ENCODE assay signal across 8 cellular contexts in genomic region chr17:68020791-68021190, GRCh38. TPM values are rescaled to one million over a fixed set of nuclear protein-coding genes. Genes with fewer than 3 reads are reported as not detected.
A peak's percentile ranks its signal among the peaks of the same experiment; 100 is the strongest.
DNase-seq lines count a peak whose midpoint lies in the region; ATAC-seq, FAIRE-seq and TF ChIP-seq lines count a peak whose summit lies in the region.
"Not testable (repeated sequence)": the region's sequence is repeated elsewhere in the genome, so short reads cannot be mapped to it uniquely, and the experiment has no call there.

No MANE protein-coding gene starts in this region.

- peaks cover 18% of the 10 kb centered on the region for H3K36me3 Mint-ChIP-seq in Caco-2 (ENCODE audit: insufficient read depth, unreplicated experiment)
- not testable (repeated sequence) for H3K36me3 Mint-ChIP-seq in astrocyte (ENCODE audit: low read depth, unreplicated experiment)

- peak overlapping the region; percentile 83 for H3K9ac ChIP-seq in astrocyte (ENCODE audit: low read length)

- not testable (repeated sequence) for H3K27me3 Mint-ChIP-seq in Caco-2 (ENCODE audit: insufficient read depth, unreplicated experiment); astrocyte (ENCODE audit: low read depth, unreplicated experiment)

- not testable (repeated sequence) for H3K36me3 ChIP-seq in Caco-2 (ENCODE audit: control insufficient read depth, insufficient read depth, low read length); astrocyte (ENCODE audit: insufficient read depth, low read length); right lobe of liver; ovary; thoracic aorta

- H3K4me3 Mint-ChIP-seq in Caco-2 (ENCODE audit: unreplicated experiment) (peak overlapping the region; percentile 92), astrocyte (ENCODE audit: unreplicated experiment) (peak overlapping the region; percentile 88)

- H4K20me1 ChIP-seq in astrocyte (ENCODE audit: insufficient read depth, low read length) = not testable (repeated sequence)

- DNase-seq in Caco-2; LNCaP clone FGC (ENCODE audit: low read depth); astrocyte (ENCODE audit: low read depth); epithelial cell of esophagus (ENCODE audit: low read depth); right lobe of liver; ovary; thoracic aorta (ENCODE audit: low spot score): not testable (repeated sequence)

- H3K27ac Mint-ChIP-seq in Caco-2 (ENCODE audit: unreplicated experiment) (peak overlapping the region; percentile 96), astrocyte (ENCODE audit: unreplicated experiment) (peak overlapping the region; percentile 20)

- not testable (repeated sequence) for TF ChIP-seq POLR2A in right lobe of liver (IDR thresholded peaks at IDR 0.05); ovary (IDR thresholded peaks at IDR 0.05)

- not testable (repeated sequence) for BruUV-seq in Caco-2 (replicated peaks; lab: Mats Ljungman, UMichigan)

- intact Hi-C loops in Caco-2 (cut with micrococcal nuclease; ENCODE audit: unreplicated experiment) = loop anchor here (1.0 kb wide), 2 partner anchors 14 to 27 kb away; no protein-coding TSS in a partner anchor
- intact Hi-C loops in right lobe of liver (cut with DNase I); ovary (cut with DNase I): not testable (repeated sequence)

- H3K4me1 Mint-ChIP-seq in Caco-2 (ENCODE audit: low read depth, unreplicated experiment); astrocyte (ENCODE audit: low read depth, unreplicated experiment): not testable (repeated sequence)

- not testable (repeated sequence) for TF ChIP-seq CTCF in Caco-2 (IDR thresholded peaks at IDR 0.05; ENCODE audit: insufficient read depth in 1 of 2, low read depth in 1 of 2, low read length in 1 of 2, severe bottlenecking in 1 of 2, unreplicated experiment in 1 of 2); LNCaP clone FGC (IDR thresholded peaks at IDR 0.05; ENCODE audit: control insufficient read depth, extremely low read depth, insufficient read depth); WI38 (IDR thresholded peaks at IDR 0.05; ENCODE audit: low read depth, low read length); astrocyte (IDR thresholded peaks at IDR 0.05; ENCODE audit: insufficient read depth, low read depth, low read length); epithelial cell of esophagus (IDR thresholded peaks at IDR 0.05; ENCODE audit: insufficient read depth, low read depth, low read length, missing control alignments); right lobe of liver (IDR thresholded peaks at IDR 0.05); ovary (IDR thresholded peaks at IDR 0.05); thoracic aorta (IDR thresholded peaks at IDR 0.05)

- H3K27ac ChIP-seq in astrocyte (ENCODE audit: low read depth, low read length) = not testable (repeated sequence)
- H3K27ac ChIP-seq in right lobe of liver (peak overlapping the region; percentile 87 to 92 (median 90)), ovary (peak overlapping the region in 1 of 2 donors; percentile 84), thoracic aorta (peak overlapping the region; percentile 59 to 80)

- not testable (repeated sequence) for H3K27me3 ChIP-seq in Caco-2 (replicated peaks; ENCODE audit: control insufficient read depth, insufficient read depth, low read length); astrocyte (ENCODE audit: insufficient read depth, low read length); right lobe of liver; ovary; thoracic aorta (replicated peaks; ENCODE audit: insufficient read depth)

- not testable (repeated sequence) for H3K9me3 ChIP-seq in Caco-2; astrocyte (ENCODE audit: insufficient read depth, low read depth, low read length); right lobe of liver; ovary; thoracic aorta

- H3K79me2 ChIP-seq in astrocyte (ENCODE audit: insufficient read depth, low read length) = not testable (repeated sequence)

- H3K4me1 ChIP-seq in Caco-2; astrocyte (ENCODE audit: insufficient read depth, low read length); right lobe of liver; ovary (ENCODE audit: insufficient read depth); thoracic aorta (ENCODE audit: control insufficient read depth in 1 of 2, low read depth in 2 of 2): not testable (repeated sequence)

- not testable (repeated sequence) for TF ChIP-seq EP300 in ovary (IDR thresholded peaks at IDR 0.05)

- peak overlapping the region; percentile 63 for H3K4me3 ChIP-seq in Caco-2 (ENCODE audit: low read depth, low read length)
- peak overlapping the region; percentile 61 for H3K4me3 ChIP-seq in LNCaP clone FGC (ENCODE audit: low read depth, low read length)
- peak overlapping the region; percentile 66 for H3K4me3 ChIP-seq in WI38 (ENCODE audit: low read depth, low read length)
- peak overlapping the region; percentile 62 for H3K4me3 ChIP-seq in astrocyte (ENCODE audit: insufficient read depth, low read depth, low read length)
- peak overlapping the region; percentile 65 for H3K4me3 ChIP-seq in epithelial cell of esophagus (ENCODE audit: low read length)
- H3K4me3 ChIP-seq in right lobe of liver = peak overlapping the region; percentile 53 to 70 (median 69)
- peak overlapping the region; percentile 63 for H3K4me3 ChIP-seq in ovary
- H3K4me3 ChIP-seq in thoracic aorta = peak overlapping the region; percentile 90

- ATAC-seq in right lobe of liver; thoracic aorta (ENCODE audit: insufficient number of reproducible peaks, low FRiP score, low read depth): not testable (repeated sequence)

- H3K9me3 Mint-ChIP-seq in Caco-2 (ENCODE audit: unreplicated experiment); astrocyte (ENCODE audit: unreplicated experiment): not testable (repeated sequence)

- FAIRE-seq in astrocyte (lab: Jason Lieb, UNC) = not testable (repeated sequence)

- peak overlapping the region; percentile 82 for H2AFZ ChIP-seq in astrocyte (ENCODE audit: low read depth, low read length)

- WGBS in right lobe of liver (ENCODE audit: insufficient coverage, low coverage, low lambda C conversion rate, missing lambda C conversion rate) = 59% methylated on average over 13 of the region's 13 CpGs
- 72 to 80% (median 79%) methylated on average over 13 of the region's 13 CpGs for WGBS in ovary, 3 donors

- CTCF ChIA-PET in Caco-2 (lab: Charles Lee) = interaction anchor here (0.7 to 1.4 kb wide), 3 partner anchors 13 to 305 kb away, joined by 3 to 7 read pairs (median 4); no protein-coding TSS in a partner anchor

- H3K4me2 ChIP-seq in astrocyte (ENCODE audit: low read length) = peak overlapping the region; percentile 88

- POLR2A ChIA-PET in Caco-2 (lab: Charles Lee) = interaction anchor here (0.7 to 1.7 kb wide), 2 partner anchors 14 to 15 kb away, joined by 3 to 12 read pairs; partner anchors contain the start of gene KPNA2

RNA-seq across cellular contexts. Expression of gene KPNA2, which starts 14.7 kb away (rescaled TPM):
- total RNA-seq in Caco-2 (2022) = 324 and 339 TPM in 2 replicates
- 183 and 208 TPM in 2 replicates for total RNA-seq in astrocyte
- 10 to 100 TPM in 4 of 6 experiments, 1 to 10 TPM in 2; 9.2 to 36.6 (median 20.0) TPM for total RNA-seq in right lobe of liver
- total RNA-seq in ovary = 10 to 100 TPM in 6 of 7 donors, 1 to 10 TPM in 1; 4.3 to 18.0 (median 12.1) TPM
- 10 to 100 TPM in 1 of 2 donors, 1 to 10 TPM in 1; 6.0 to 24.3 TPM for polyA plus RNA-seq in ovary
- total RNA-seq in thoracic aorta = 10 to 100 TPM; 11.9 to 29.9 TPM

RNA-seq across cellular contexts. Expression of gene C17orf58, which starts 24.5 kb away (rescaled TPM):
- 13.5 and 14.4 TPM in 2 replicates for total RNA-seq in Caco-2 (2022)
- total RNA-seq in astrocyte = 8.5 and 9.2 TPM in 2 replicates
- 10 to 100 TPM in 1 of 6 experiments, 1 to 10 TPM in 5; 7.2 to 12.4 (median 8.3) TPM for total RNA-seq in right lobe of liver
- total RNA-seq in ovary = 10 to 100 TPM in 1 of 7 donors, 1 to 10 TPM in 6; 4.2 to 12.2 (median 6.5) TPM
- polyA plus RNA-seq in ovary = 10 to 100 TPM in 1 of 2 donors, 1 to 10 TPM in 1; 6.7 to 16.2 TPM
- total RNA-seq in thoracic aorta = 1 to 10 TPM; 7.3 to 7.5 TPM
